25 cellular contexts compared by ENCODE assay signal in the genomic region with DNA sequence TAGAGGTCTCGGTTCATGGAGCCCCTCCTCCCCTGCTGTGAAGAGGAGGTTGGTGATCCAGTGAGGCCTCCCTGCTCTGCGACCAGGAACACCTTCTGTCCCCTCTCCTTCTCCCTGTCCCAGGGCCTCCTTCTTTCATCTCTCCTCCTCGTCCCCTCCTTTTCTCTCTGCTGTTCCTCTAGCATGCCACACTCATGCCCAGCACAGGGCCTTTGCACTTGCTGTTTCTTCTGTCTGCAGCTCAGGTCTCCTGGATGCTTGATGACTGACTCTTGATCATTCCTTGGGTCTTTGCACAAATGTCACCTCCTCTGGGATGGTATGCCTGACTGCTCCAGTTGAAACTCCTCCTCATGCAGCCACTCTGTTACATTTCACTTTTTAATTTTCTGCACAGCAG. TPM values are rescaled to one million over a fixed set of nuclear protein-coding genes. Genes with fewer than 3 reads are reported as not detected.
"Had no signal": no experiment of that assay in that cellular context is flagged by ENCODE, and none has a peak within 500 bp of the region (broad histone marks: within the 10 kb centered on the region; RNA-seq: fewer than 3 reads in every experiment).

No MANE protein-coding gene starts in this region.

- H3K9me3 ChIP-seq: stomach, suprapubic skin, testis, thoracic aorta, thyroid gland, tibial artery, tibial nerve, transverse colon, upper lobe of left lung, upper lobe of right lung, uterus, vagina had no signal

- H3K4me1 ChIP-seq: uterus, vagina had no signal

- FAIRE-seq: urothelium cell line had no signal

- H3K27ac ChIP-seq: stomach, suprapubic skin, testis, thoracic aorta, thyroid gland, tibial artery, tibial nerve, transverse colon, upper lobe of left lung, upper lobe of right lung, uterus, vagina had no signal

- H3K4me3 ChIP-seq: stomach, suprapubic skin, testis, thoracic aorta, thyroid gland, tibial artery, tibial nerve, transverse colon, upper lobe of left lung, upper lobe of right lung, uterus, vagina had no signal

- H3K36me3 ChIP-seq: stomach, suprapubic skin, thoracic aorta, thyroid gland, tibial artery, tibial nerve, transverse colon, upper lobe of left lung, upper lobe of right lung, uterus, vagina had no signal

- DNase-seq: stimulated activated CD4-positive, alpha-beta T cell treated with anti-CD3 and anti-CD28 coated beads, Interleukin-2, amount 100 ng/mL, for 48 hours; stimulated activated CD4-positive, alpha-beta T cell treated with anti-CD3 and anti-CD28 coated beads, Interleukin-4, amount 100 ng/mL, for 1 hour; stimulated activated CD4-positive, alpha-beta T cell treated with anti-CD3 and anti-CD28 coated beads, Interleukin-4, amount 100 ng/mL, for 24 hours; stimulated activated CD4-positive, alpha-beta T cell treated with anti-CD3 and anti-CD28 coated beads, Interleukin-4, amount 100 ng/mL, for 4 hours; stimulated activated CD8-positive, alpha-beta memory T cell treated with anti-CD3 and anti-CD28 coated beads, Interleukin-4, amount 100 ng/mL, for 48 hours; stimulated activated naive B cell treated with anti-CD40 and anti-IgM and Interleukin-4, amounts not matched to agents 10 μg/mL and 1 μg/mL and 100 μg/mL, for 72 hours; stimulated activated naive CD4-positive, alpha-beta T cell; stimulated activated naive CD4-positive, alpha-beta T cell treated with Interleukin-2 at 50 U/mL for 16 hours; stimulated activated naive CD8-positive, alpha-beta T cell treated with anti-CD3 and anti-CD28 coated beads, Interleukin-15, amount 100 ng/mL, for 72 hours; stimulated activated naive CD8-positive, alpha-beta T cell treated with anti-CD3 and anti-CD28 coated beads, Interleukin-15, Interleukin-2, amounts not matched to agents 100 U/mL and 50 U/mL, for 24 hours; stomach; substantia nigra; testis; thyroid gland; tibial artery; transverse colon; trophoblast cell; upper lobe of left lung; upper lobe of right lung; uterus had no signal

- H3K27me3 ChIP-seq: suprapubic skin, testis, thyroid gland, tibial nerve, transverse colon, upper lobe of left lung, upper lobe of right lung, uterus, vagina had no signal

RNA-seq across cellular contexts. Expression of a gene that starts 23.2 kb away (rescaled TPM):
- total RNA-seq: upper lobe of right lung had no signal
